Comparison of ENCODE assay signal across 12 cellular contexts in the genomic region with DNA sequence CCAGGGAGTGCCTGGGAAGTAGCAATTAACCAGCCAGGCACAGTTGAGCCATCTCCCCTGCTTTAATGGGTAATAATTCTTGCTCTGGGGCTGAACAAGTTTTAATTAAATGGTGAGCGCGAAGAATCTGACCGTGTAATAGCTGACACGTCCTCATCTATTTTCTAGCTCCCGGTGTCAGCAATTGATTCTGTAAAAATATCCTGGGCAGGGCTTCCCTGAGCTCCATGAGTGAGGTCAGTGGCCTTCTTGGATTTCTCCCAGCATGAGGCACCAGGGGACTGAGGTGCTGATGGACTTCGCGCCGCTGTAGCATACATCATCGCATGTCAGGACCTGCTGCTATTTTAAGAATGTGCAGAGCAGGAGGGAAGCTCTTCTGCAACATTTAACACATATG. TPM values are rescaled to one million over a fixed set of nuclear protein-coding genes. Genes with fewer than 3 reads are reported as not detected.
DNase-seq lines count a peak whose midpoint lies in the region; ATAC-seq and TF ChIP-seq lines count a peak whose summit lies in the region.
"Had no signal": no experiment of that assay in that cellular context is flagged by ENCODE, and none has a peak within 500 bp of the region (broad histone marks: within the 10 kb centered on the region; RNA-seq: fewer than 3 reads in every experiment).

No MANE protein-coding gene starts in this region.

- DNase-seq in Caco-2 = peak; percentile 40 to 60
- DNase-seq in NCI-H2227 treated with DMSO at 0.1 percent for 48 hours (lab: John Stamatoyannopoulos, UW) = peak; percentile 100
- peak; percentile 75 for DNase-seq in epithelial cell of esophagus (ENCODE audit: low read depth)
- DNase-seq in naive B cell = no peak
- no peak for DNase-seq in SIG-M5 (lab: John Stamatoyannopoulos, UW)
- no peak for DNase-seq in cortex of kidney (lab: John Stamatoyannopoulos, UW)
- DNase-seq in T1000 (lab: John Stamatoyannopoulos, UW) = no peak
- DNase-seq: aorta; DND-41; NCI-H526 treated with DMSO at 0.1 percent for 48 hours; stimulated activated CD4-positive, alpha-beta T cell treated with anti-CD3 and anti-CD28 coated beads, Interleukin-4, amount 100 ng/mL, for 1 hour had no signal

- intact Hi-C loops in Caco-2 (cut with micrococcal nuclease; ENCODE audit: unreplicated experiment) = no loop called here

- CTCF ChIA-PET in Caco-2 (lab: Charles Lee) = interaction anchor here (1.0 to 1.2 kb wide), 2 partner anchors 28 to 58 kb away, joined by 3 to 5 read pairs; partner anchors contain the start of genes SIPA1L3 and WDR87

- H3K27ac Mint-ChIP-seq in Caco-2 (ENCODE audit: unreplicated experiment) = peak overlapping the region; percentile 97
- H3K27ac Mint-ChIP-seq in naive B cell = peak overlapping the region in 5 of 6 donors; percentile 62 to 98 (median 88)

- no TSS peak for BruUV-seq in Caco-2 (replicated peaks; lab: Mats Ljungman, UMichigan)

- H3K9me3 ChIP-seq in Caco-2 = peaks cover 14% of the 10 kb centered on the region

- ATAC-seq in naive B cell (ENCODE audit: low read depth in 2 of 2) = no peak
- no peak for ATAC-seq in HG02588 (IDR thresholded peaks at IDR 0.05; ENCODE audit: unreplicated experiment)

- H3K4me3 ChIP-seq in Caco-2 (ENCODE audit: low read depth, low read length) = peak overlapping the region; percentile 48
- no peak overlapping the region for H3K4me3 ChIP-seq in epithelial cell of esophagus (ENCODE audit: low read length)

- POLR2A ChIA-PET in Caco-2 (lab: Charles Lee) = interaction anchor here (1.2 to 4.1 kb wide), 2 partner anchors 8 to 28 kb away, joined by 8 to 55 read pairs; partner anchors contain the start of genes SIPA1L3 and WDR87

- TF ChIP-seq CTCF in Caco-2 (IDR thresholded peaks at IDR 0.05; ENCODE audit: insufficient read depth in 1 of 2, low read depth in 1 of 2, low read length in 1 of 2, severe bottlenecking in 1 of 2, unreplicated experiment in 1 of 2) = no peak
- no peak for TF ChIP-seq CTCF in epithelial cell of esophagus (IDR thresholded peaks at IDR 0.05; ENCODE audit: insufficient read depth, low read depth, low read length, missing control alignments)

- H3K36me3 ChIP-seq in Caco-2 (ENCODE audit: control insufficient read depth, insufficient read depth, low read length) = peaks cover 5% of the 10 kb centered on the region

- H3K27me3 ChIP-seq in Caco-2 (replicated peaks; ENCODE audit: control insufficient read depth, insufficient read depth, low read length) = no peaks in the 10 kb centered on the region

- peak overlapping the region; percentile 75 for H3K4me3 Mint-ChIP-seq in Caco-2 (ENCODE audit: unreplicated experiment)
- peak overlapping the region in 7 of 8 donors; percentile 80 to 94 (median 88) for H3K4me3 Mint-ChIP-seq in naive B cell

- H3K27me3 Mint-ChIP-seq in Caco-2 (ENCODE audit: insufficient read depth, unreplicated experiment) (no peaks in the 10 kb centered on the region), naive B cell (no peaks in the 10 kb centered on the region)

- peaks cover 57% of the 10 kb centered on the region for H3K4me1 ChIP-seq in Caco-2

- peaks cover 71% of the 10 kb centered on the region for H3K36me3 Mint-ChIP-seq in Caco-2 (ENCODE audit: insufficient read depth, unreplicated experiment)
- H3K36me3 Mint-ChIP-seq in naive B cell = peaks cover 0 to 15% of the 10 kb centered on the region in 2 donors

- H3K9me3 Mint-ChIP-seq in Caco-2 (ENCODE audit: unreplicated experiment) (peaks cover 9% of the 10 kb centered on the region), naive B cell (peaks cover 0 to 8% (median 4%) of the 10 kb centered on the region in 7 donors)

- H3K4me1 Mint-ChIP-seq in Caco-2 (ENCODE audit: low read depth, unreplicated experiment) (peaks cover 35% of the 10 kb centered on the region), naive B cell (peaks cover 57 to 98% (median 84%) of the 10 kb centered on the region in 3 donors)

RNA-seq across cellular contexts. Expression of gene SIPA1L3, which starts 27.0 kb away (rescaled TPM):
- 125 and 129 TPM in 2 replicates for total RNA-seq in Caco-2 (2022)
- polyA plus RNA-seq in naive B cell (ENCODE audit: low read depth in 6 of 6) = 10 to 100 TPM in 5 of 6 donors, 1 to 10 TPM in 1; 9.2 to 43.0 (median 19.5) TPM

RNA-seq across cellular contexts. Expression of gene WDR87, which starts 27.6 kb away (rescaled TPM):
- total RNA-seq in Caco-2 (2022) = not detected in 2 replicates
- polyA plus RNA-seq in naive B cell (ENCODE audit: low read depth in 6 of 6) = under 1 TPM in 1 of 6 donors, not detected in 5; 0.03 TPM
- total RNA-seq: aorta had no signal
- polyA plus RNA-seq: aorta had no signal

Comparison
In these comparisons a context has a peak if more than half of its experiments do, and no peak if none do; other contexts are left out.
1. DNase-seq: peak in Caco-2 (2 of 2), NCI-H2227 treated with DMSO at 0.1 percent for 48 hours (single experiment) and epithelial cell of esophagus (single experiment); none in naive B cell (single experiment), SIG-M5 (single experiment), cortex of kidney (single experiment) and T1000 (single experiment).